27 cellular contexts compared by ENCODE assay signal in genomic region chr10:97974108-97974507, GRCh38. TPM values are rescaled to one million over a fixed set of nuclear protein-coding genes. Genes with fewer than 3 reads are reported as not detected.
DNase-seq lines count a peak whose midpoint lies in the region; ATAC-seq and TF ChIP-seq lines count a peak whose summit lies in the region.
"Had no signal": no experiment of that assay in that cellular context is flagged by ENCODE, and none has a peak within 500 bp of the region (broad histone marks: within the 10 kb centered on the region; RNA-seq: fewer than 3 reads in every experiment).

No MANE protein-coding gene starts in this region.

- H3K9me2 ChIP-seq in GM23338 (ENCODE audit: insufficient read depth) = no peaks in the 10 kb centered on the region

- no peak overlapping the region for H3K27ac ChIP-seq in GM23338 (ENCODE audit: low read depth)
- peak overlapping the region; percentile 57 for H3K27ac ChIP-seq in angular gyrus (ENCODE audit: low read depth, low read length)
- no peak overlapping the region for H3K27ac ChIP-seq in iPS-18a (ENCODE audit: low read length)
- H3K27ac ChIP-seq: foreskin keratinocyte, Peyer's patch, psoas muscle, skin epidermis, tibial artery had no signal

- no peaks in the 10 kb centered on the region for H4K20me1 ChIP-seq in GM23338 (replicated peaks; ENCODE audit: insufficient read depth)

- H3K9me3 Mint-ChIP-seq in GM23338 = no peaks in the 10 kb centered on the region
- H3K9me3 Mint-ChIP-seq in activated T-helper 1 cell treated with anti-CD3 and anti-CD28 coated beads, Interleukin-12 subunit alpha, Interleukin-12 subunit beta, Interleukin-2, Interleukin-4 antibody, amounts not matched to agents 30 ng/mL and 10 ng/mL and 1 ng/mL, durations not matched to agents 14 hours and 24 hours and 36 hours = no peaks in the 10 kb centered on the region
- H3K9me3 Mint-ChIP-seq: activated naive CD4-positive, alpha-beta T cell treated with anti-CD3 and anti-CD28 coated beads, Interleukin-2, amount 10 ng/mL, durations not matched to agents 7 days and 5 days; activated T-cell treated with anti-CD3 and anti-CD28 coated beads, Interleukin-2, amount 50 U/mL, for 4 hours had no signal

- no peaks in the 10 kb centered on the region for H3K36me3 Mint-ChIP-seq in GM23338 (ENCODE audit: low read depth)
- H3K36me3 Mint-ChIP-seq in activated T-helper 1 cell treated with anti-CD3 and anti-CD28 coated beads, Interleukin-12 subunit alpha, Interleukin-12 subunit beta, Interleukin-2, Interleukin-4 antibody, amounts not matched to agents 30 ng/mL and 10 ng/mL and 1 ng/mL, durations not matched to agents 14 hours and 24 hours and 36 hours (ENCODE audit: low read depth) = no peaks in the 10 kb centered on the region
- H3K36me3 Mint-ChIP-seq: activated naive CD4-positive, alpha-beta T cell treated with anti-CD3 and anti-CD28 coated beads, Interleukin-2, amount 10 ng/mL, durations not matched to agents 7 days and 5 days; CD4-positive, CD25-positive, alpha-beta regulatory T cell; naive thymus-derived CD8-positive, alpha-beta T cell had no signal

- H3K27me3 ChIP-seq in GM23338 (ENCODE audit: insufficient read depth) = peaks cover 48% of the 10 kb centered on the region
- peaks cover 61% of the 10 kb centered on the region for H3K27me3 ChIP-seq in iPS-18a (ENCODE audit: control insufficient read depth, insufficient read depth, low read length)
- H3K27me3 ChIP-seq: Peyer's patch had no signal

- H3K4me3 ChIP-seq in GM23338 (peak overlapping the region; percentile 76), iPS-18a (ENCODE audit: low read length) (peak overlapping the region; percentile 55)
- H3K4me3 ChIP-seq: Peyer's patch, psoas muscle, skin epidermis, tibial artery had no signal

- H3K79me2 ChIP-seq in GM23338 (replicated peaks; ENCODE audit: insufficient read depth) = no peaks in the 10 kb centered on the region

- ATAC-seq in GM23338 = peak; percentile 55
- ATAC-seq: activated T-cell treated with anti-CD3 and anti-CD28 coated beads, Interleukin-2, amount 50 U/mL, for 4 hours; foreskin keratinocyte; left colon; psoas muscle had no signal

- H2AFZ ChIP-seq in GM23338 = peak overlapping the region; percentile 98

- H3K9ac ChIP-seq in iPS-18a (ENCODE audit: low read length) = no peak overlapping the region

- intact Hi-C loops in activated T-helper 1 cell treated with anti-CD3 and anti-CD28 coated beads, Interleukin-12 subunit alpha, Interleukin-12 subunit beta, Interleukin-2, Interleukin-4 antibody, amounts not matched to agents 30 ng/mL and 10 ng/mL and 1 ng/mL, durations not matched to agents 14 hours and 24 hours and 36 hours (cut with micrococcal nuclease) = no loop called here

- H3K36me3 ChIP-seq in GM23338 (ENCODE audit: insufficient read depth) = no peaks in the 10 kb centered on the region
- H3K36me3 ChIP-seq in iPS-18a (ENCODE audit: control insufficient read depth, low read depth, low read length) = no peaks in the 10 kb centered on the region
- H3K36me3 ChIP-seq: Peyer's patch, tibial artery had no signal

- H3K4me3 Mint-ChIP-seq in GM23338 = peak overlapping the region; percentile 65
- no peak overlapping the region for H3K4me3 Mint-ChIP-seq in activated T-helper 1 cell treated with anti-CD3 and anti-CD28 coated beads, Interleukin-12 subunit alpha, Interleukin-12 subunit beta, Interleukin-2, Interleukin-4 antibody, amounts not matched to agents 30 ng/mL and 10 ng/mL and 1 ng/mL, durations not matched to agents 14 hours and 24 hours and 36 hours
- H3K4me3 Mint-ChIP-seq: activated naive CD4-positive, alpha-beta T cell treated with anti-CD3 and anti-CD28 coated beads, Interleukin-2, amount 10 ng/mL, durations not matched to agents 7 days and 5 days; activated T-cell treated with anti-CD3 and anti-CD28 coated beads, Interleukin-2, amount 50 U/mL, for 4 hours had no signal

- no peaks in the 10 kb centered on the region for H3F3A ChIP-seq in GM23338 (replicated peaks; ENCODE audit: low read depth)

- peak overlapping the region; percentile 95 for H3K4me2 ChIP-seq in GM23338

- no peaks in the 10 kb centered on the region for H3K9me3 ChIP-seq in iPS-18a (ENCODE audit: control insufficient read depth, low read depth, low read length)
- H3K9me3 ChIP-seq: Peyer's patch, psoas muscle, tibial artery had no signal

- TF ChIP-seq CTCF in GM23338 (conservative IDR thresholded peaks at IDR 0.05; ENCODE audit: low read depth in 2 of 2) = no peak

- H3K4me1 Mint-ChIP-seq in GM23338 = peaks cover 12% of the 10 kb centered on the region; the same call in 2 of the 3 replicates
- H3K4me1 Mint-ChIP-seq in activated T-helper 1 cell treated with anti-CD3 and anti-CD28 coated beads, Interleukin-12 subunit alpha, Interleukin-12 subunit beta, Interleukin-2, Interleukin-4 antibody, amounts not matched to agents 30 ng/mL and 10 ng/mL and 1 ng/mL, durations not matched to agents 14 hours and 24 hours and 36 hours (ENCODE audit: low read depth) = no peaks in the 10 kb centered on the region
- H3K4me1 Mint-ChIP-seq: activated naive CD4-positive, alpha-beta T cell treated with anti-CD3 and anti-CD28 coated beads, Interleukin-2, amount 10 ng/mL, durations not matched to agents 7 days and 5 days had no signal

- peaks cover 27% of the 10 kb centered on the region for H3K27me3 Mint-ChIP-seq in GM23338 (ENCODE audit: insufficient read depth, low read depth, poor library complexity)
- peaks cover 36% of the 10 kb centered on the region for H3K27me3 Mint-ChIP-seq in activated T-helper 1 cell treated with anti-CD3 and anti-CD28 coated beads, Interleukin-12 subunit alpha, Interleukin-12 subunit beta, Interleukin-2, Interleukin-4 antibody, amounts not matched to agents 30 ng/mL and 10 ng/mL and 1 ng/mL, durations not matched to agents 14 hours and 24 hours and 36 hours (ENCODE audit: insufficient read depth)

- no peak overlapping the region for H3K27ac Mint-ChIP-seq in GM23338
- H3K27ac Mint-ChIP-seq in activated T-helper 1 cell treated with anti-CD3 and anti-CD28 coated beads, Interleukin-12 subunit alpha, Interleukin-12 subunit beta, Interleukin-2, Interleukin-4 antibody, amounts not matched to agents 30 ng/mL and 10 ng/mL and 1 ng/mL, durations not matched to agents 14 hours and 24 hours and 36 hours = no peak overlapping the region
- H3K27ac Mint-ChIP-seq: activated naive CD4-positive, alpha-beta T cell treated with anti-CD3 and anti-CD28 coated beads, Interleukin-2, amount 10 ng/mL, durations not matched to agents 7 days and 5 days had no signal

- H3K4me1 ChIP-seq in GM23338 (ENCODE audit: insufficient read depth) (peaks cover 16% of the 10 kb centered on the region), iPS-18a (ENCODE audit: control insufficient read depth, low read depth, low read length) (no peaks in the 10 kb centered on the region)
- H3K4me1 ChIP-seq: foreskin keratinocyte, Peyer's patch, psoas muscle had no signal

- DNase-seq in GM23338 (ENCODE audit: low spot score) = peak; percentile 31
- peak; percentile 56 for DNase-seq in occipital lobe (lab: John Stamatoyannopoulos, UW)
- DNase-seq in MV-4-11 (lab: John Stamatoyannopoulos, UW) = no peak
- DNase-seq in DMS114 treated with DMSO at 0.1 percent for 48 hours (lab: John Stamatoyannopoulos, UW; ENCODE audit: unreplicated experiment) = no peak
- no peak for DNase-seq in activated T-cell treated with anti-CD3 and anti-CD28 coated beads, Interleukin-2, amount 50 U/mL, for 1 hour
- no peak for DNase-seq in activated T-helper 1 cell treated with anti-CD3 and anti-CD28 coated beads, Interleukin-12 subunit alpha, Interleukin-12 subunit beta, Interleukin-2, Interleukin-4 antibody, amounts not matched to agents 30 ng/mL and 10 ng/mL and 1 ng/mL, durations not matched to agents 14 hours and 24 hours and 36 hours (ENCODE audit: low spot score)
- DNase-seq: activated CD8-positive, alpha-beta memory T cell treated with anti-CD3 and anti-CD28 coated beads for 24 hours; activated naive CD4-positive, alpha-beta T cell treated with anti-CD3 and anti-CD28 coated beads, Interleukin-2, amount 10 ng/mL, durations not matched to agents 7 days and 5 days; activated T-cell treated with anti-CD3 and anti-CD28 coated beads, Interleukin-2, amount 50 U/mL, for 4 hours; cerebellar nuclear complex; DMS153; effector CD4-positive, alpha-beta T cell; foreskin keratinocyte; Karpas-422; left colon; naive thymus-derived CD8-positive, alpha-beta T cell; NCI-H2081; NCI-H524; Peyer's patch; psoas muscle; T-helper 1 cell; tibial artery had no signal

TF ChIP-seq in GM23338, 12 proteins besides CTCF, POLR2A, EP300 and RAD21 (continues in another document):
- TF ChIP-seq NANOG (IDR thresholded peaks at IDR 0.05; ENCODE audit: borderline replicate concordance) = no peak
- no peak for TF ChIP-seq JUNB (IDR thresholded peaks at IDR 0.05; ENCODE audit: unreplicated experiment)
- TF ChIP-seq ZNF331 (CRISPR knock-in tag; IDR thresholded peaks at IDR 0.05; ENCODE audit: low read depth) = no peak
- no peak for TF ChIP-seq REST (IDR thresholded peaks at IDR 0.05; ENCODE audit: unreplicated experiment)

RNA-seq across cellular contexts. Expression of gene CRTAC1, which starts 56.3 kb away (rescaled TPM):
- total RNA-seq in GM23338 (2014; rRNA removed; shearing (Covaris generic)) = 0.74 and 1.2 TPM in 2 replicates
- polyA plus RNA-seq in GM23338 (2016; fragmentation: Nextera tagmentation; extraction: Ambion mirVana) = 0.47 and 0.63 TPM in 2 replicates
- 11.2 TPM for total RNA-seq in occipital lobe
- not detected in 2 replicates for total RNA-seq in activated T-helper 1 cell treated with anti-CD3 and anti-CD28 coated beads, Interleukin-12 subunit alpha, Interleukin-12 subunit beta, Interleukin-2, Interleukin-4 antibody, amounts not matched to agents 30 ng/mL and 10 ng/mL and 1 ng/mL, durations not matched to agents 14 hours and 24 hours and 36 hours
- total RNA-seq: activated T-cell treated with anti-CD3 and anti-CD28 coated beads, Interleukin-2, amount 50 U/mL, for 4 hours; CD4-positive, CD25-positive, alpha-beta regulatory T cell; foreskin keratinocyte; HT1080; naive thymus-derived CD8-positive, alpha-beta T cell had no signal
- polyA plus RNA-seq: CD4-positive, CD25-positive, alpha-beta regulatory T cell; foreskin keratinocyte; naive thymus-derived CD8-positive, alpha-beta T cell had no signal

Comparison
In these comparisons a context has a peak if more than half of its experiments do, and no peak if none do; other contexts are left out.
1. DNase-seq: peak in GM23338 (single experiment) and occipital lobe (single experiment); none in MV-4-11 (single experiment), DMS114 treated with DMSO at 0.1 percent for 48 hours (single experiment), activated T-cell treated with anti-CD3 and anti-CD28 coated beads, Interleukin-2, amount 50 U/mL, for 1 hour (single experiment) and activated T-helper 1 cell treated with anti-CD3 and anti-CD28 coated beads, Interleukin-12 subunit alpha, Interleukin-12 subunit beta, Interleukin-2, Interleukin-4 antibody, amounts not matched to agents 30 ng/mL and 10 ng/mL and 1 ng/mL, durations not matched to agents 14 hours and 24 hours and 36 hours (single experiment).